In genomic region chr2:148031152-148031551, GRCh38 we compare ENCODE assay signal across 25 cellular contexts.
"Had no signal": no experiment of that assay in that cellular context is flagged by ENCODE, and none has a peak within 500 bp of the region (broad histone marks: within the 10 kb centered on the region; RNA-seq: fewer than 3 reads in every experiment).

No MANE protein-coding gene starts in this region.

- H3K27ac Mint-ChIP-seq: activated CD4-positive, alpha-beta memory T cell treated with anti-CD3 and anti-CD28 coated beads for 36 hours; activated naive CD4-positive, alpha-beta T cell treated with anti-CD3 and anti-CD28 coated beads, Interleukin-2, amount 50 U/mL, for 24 hours; activated T-helper 1 cell treated with anti-CD3 and anti-CD28 coated beads, Interleukin-12 subunit alpha, Interleukin-12 subunit beta, Interleukin-2, Interleukin-4 antibody, amounts not matched to agents 30 ng/mL and 10 ng/mL and 1 ng/mL, durations not matched to agents 14 hours and 24 hours and 36 hours; dendritic cell treated with granulocyte-macrophage colony-stimulating factor and Interleukin-4, amounts not matched to agents 40 ng/mL and 50 ng/mL, for 4 days; immature natural killer cell; stimulated activated memory B cell treated with anti-CD40 and anti-IgM and Interleukin-4, amounts not matched to agents 10 μg/mL and 1 μg/mL and 100 μg/mL, for 72 hours; T-helper 1 cell treated with Interleukin-12 subunit alpha and Interleukin-12 subunit beta and Interleukin-4 antibody, amounts not matched to agents 30 μg/mL and 1 μg/mL, for 36 hours had no signal

- DNase-seq: activated CD4-positive, alpha-beta memory T cell treated with anti-CD3 and anti-CD28 coated beads for 36 hours; activated CD4-positive, alpha-beta T cell treated with anti-CD3 and anti-CD28 coated beads for 4 hours; activated CD4-positive, CD25-positive, alpha-beta regulatory T cell; activated gamma-delta T cell; anterior cingulate cortex; body of pancreas; effector CD4-positive, alpha-beta T cell; foreskin keratinocyte; glutamatergic neuron; immature natural killer cell; mesenchymal stem cell; mucosa of descending colon; stimulated activated CD4-positive, alpha-beta T cell treated with anti-CD3 and anti-CD28 coated beads, Interleukin-15, amount 100 ng/mL, for 24 hours; stomach; T1000; transverse colon had no signal

- H3K36me3 Mint-ChIP-seq: activated CD4-positive, alpha-beta memory T cell treated with anti-CD3 and anti-CD28 coated beads for 36 hours had no signal

- ATAC-seq: body of pancreas; foreskin keratinocyte; mucosa of descending colon; sciatic nerve; stimulated activated memory B cell treated with anti-CD40 and anti-IgM and Interleukin-4, amounts not matched to agents 10 μg/mL and 1 μg/mL and 100 μg/mL, for 72 hours had no signal

- H3K9me3 ChIP-seq: body of pancreas, mucosa of descending colon, stomach, transverse colon had no signal

- H3K27me3 ChIP-seq: body of pancreas, foreskin keratinocyte, hepatocyte, stomach, transverse colon had no signal

- FAIRE-seq: urothelium cell line had no signal

- H3K9me3 Mint-ChIP-seq: activated CD4-positive, alpha-beta memory T cell treated with anti-CD3 and anti-CD28 coated beads for 36 hours; activated naive CD4-positive, alpha-beta T cell treated with anti-CD3 and anti-CD28 coated beads, Interleukin-2, amount 50 U/mL, for 24 hours; activated T-helper 1 cell treated with anti-CD3 and anti-CD28 coated beads, Interleukin-12 subunit alpha, Interleukin-12 subunit beta, Interleukin-2, Interleukin-4 antibody, amounts not matched to agents 30 ng/mL and 10 ng/mL and 1 ng/mL, durations not matched to agents 14 hours and 24 hours and 36 hours; dendritic cell treated with granulocyte-macrophage colony-stimulating factor and Interleukin-4, amounts not matched to agents 40 ng/mL and 50 ng/mL, for 4 days; immature natural killer cell; stimulated activated memory B cell treated with anti-CD40 and anti-IgM and Interleukin-4, amounts not matched to agents 10 μg/mL and 1 μg/mL and 100 μg/mL, for 72 hours; T-helper 1 cell treated with Interleukin-12 subunit alpha and Interleukin-12 subunit beta and Interleukin-4 antibody, amounts not matched to agents 30 μg/mL and 1 μg/mL, for 36 hours had no signal

- H3K27ac ChIP-seq: body of pancreas, foreskin keratinocyte, hepatocyte, stomach, transverse colon had no signal

- H3K4me3 ChIP-seq: body of pancreas, hepatocyte, mucosa of descending colon, smooth muscle cell, stomach, transverse colon had no signal

- H3K36me3 ChIP-seq: stomach, transverse colon had no signal

- H3K4me3 Mint-ChIP-seq: activated CD4-positive, alpha-beta memory T cell treated with anti-CD3 and anti-CD28 coated beads for 36 hours; activated naive CD4-positive, alpha-beta T cell treated with anti-CD3 and anti-CD28 coated beads, Interleukin-2, amount 50 U/mL, for 24 hours; activated T-helper 1 cell treated with anti-CD3 and anti-CD28 coated beads, Interleukin-12 subunit alpha, Interleukin-12 subunit beta, Interleukin-2, Interleukin-4 antibody, amounts not matched to agents 30 ng/mL and 10 ng/mL and 1 ng/mL, durations not matched to agents 14 hours and 24 hours and 36 hours; dendritic cell treated with granulocyte-macrophage colony-stimulating factor and Interleukin-4, amounts not matched to agents 40 ng/mL and 50 ng/mL, for 4 days; immature natural killer cell; stimulated activated memory B cell treated with anti-CD40 and anti-IgM and Interleukin-4, amounts not matched to agents 10 μg/mL and 1 μg/mL and 100 μg/mL, for 72 hours; T-helper 1 cell treated with Interleukin-12 subunit alpha and Interleukin-12 subunit beta and Interleukin-4 antibody, amounts not matched to agents 30 μg/mL and 1 μg/mL, for 36 hours had no signal

- H3K27me3 Mint-ChIP-seq: activated CD4-positive, alpha-beta memory T cell treated with anti-CD3 and anti-CD28 coated beads for 36 hours; activated naive CD4-positive, alpha-beta T cell treated with anti-CD3 and anti-CD28 coated beads, Interleukin-2, amount 50 U/mL, for 24 hours; dendritic cell treated with granulocyte-macrophage colony-stimulating factor and Interleukin-4, amounts not matched to agents 40 ng/mL and 50 ng/mL, for 4 days; stimulated activated memory B cell treated with anti-CD40 and anti-IgM and Interleukin-4, amounts not matched to agents 10 μg/mL and 1 μg/mL and 100 μg/mL, for 72 hours had no signal

- H3K4me1 ChIP-seq: foreskin keratinocyte had no signal
